In the genomic region with DNA sequence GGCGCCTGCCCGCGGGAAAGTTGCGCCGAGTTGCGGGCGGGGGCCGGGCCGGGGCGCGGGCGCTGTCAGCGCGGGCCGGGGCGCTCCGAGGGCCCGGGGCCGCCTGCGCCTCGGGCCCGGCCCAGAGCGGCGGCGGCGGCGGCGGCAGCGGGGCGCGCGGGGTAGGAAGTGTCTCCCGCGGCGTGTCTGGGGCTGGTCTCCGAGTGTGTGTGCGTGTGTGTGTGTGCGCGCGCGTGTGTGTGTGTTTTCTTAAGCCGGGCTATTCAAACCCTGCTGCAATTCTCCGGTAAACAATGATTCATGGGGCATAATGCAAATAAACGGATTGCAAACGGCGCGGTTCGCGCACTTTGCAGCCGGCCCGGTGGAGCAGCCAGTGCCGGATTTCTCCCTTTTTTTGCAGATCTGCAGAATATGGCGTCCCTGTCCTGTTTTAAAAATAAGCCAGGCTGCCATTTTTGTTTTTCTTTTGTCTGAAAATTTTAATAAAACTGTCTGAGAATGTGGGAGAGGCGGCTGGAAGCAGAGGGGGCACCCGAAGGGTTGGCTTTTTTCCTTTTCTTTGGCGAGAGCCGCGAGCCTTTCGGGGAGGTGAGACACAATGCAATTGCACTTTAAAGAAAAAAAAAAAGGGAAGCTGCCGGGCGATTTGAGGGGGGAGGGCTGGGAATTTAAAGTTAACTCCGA, we compare ENCODE assay signal across 8 cellular contexts. TPM values are rescaled to one million over a fixed set of nuclear protein-coding genes. Genes with fewer than 3 reads are reported as not detected.
DNase-seq lines count a peak whose midpoint lies in the region; ATAC-seq and TF ChIP-seq lines count a peak whose summit lies in the region.

No MANE protein-coding gene starts in this region.

- no peaks in the 10 kb centered on the region for H3K9me3 ChIP-seq in MM.1S (replicated peaks; ENCODE audit: insufficient read depth, low read length)

- H3F3A ChIP-seq in MM.1S (ENCODE audit: insufficient read depth, low read length) = no peaks in the 10 kb centered on the region

- no peaks in the 10 kb centered on the region for H3K79me2 ChIP-seq in MM.1S (ENCODE audit: low read length)

- peak overlapping the region; percentile 53 for H3K4me3 ChIP-seq in MM.1S (ENCODE audit: low read length)

- peak overlapping the region; percentile 58 for H3K4me2 ChIP-seq in MM.1S (ENCODE audit: low read depth, low read length)

- H3K4me1 Mint-ChIP-seq in progenitor cell of endocrine pancreas (ENCODE audit: low read depth) = peaks cover 27% of the 10 kb centered on the region

- H2AFZ ChIP-seq in MM.1S (ENCODE audit: low read length) = peak overlapping the region; percentile 42

- H3K27me3 ChIP-seq in MM.1S (replicated peaks; ENCODE audit: insufficient read depth, low read length) = no peaks in the 10 kb centered on the region

- H4K20me1 ChIP-seq in MM.1S (ENCODE audit: insufficient read depth, low read length) = no peaks in the 10 kb centered on the region

- no peaks in the 10 kb centered on the region for H3K9me3 Mint-ChIP-seq in progenitor cell of endocrine pancreas (ENCODE audit: low read depth)

- no peaks in the 10 kb centered on the region for H3K36me3 ChIP-seq in MM.1S (replicated peaks; ENCODE audit: insufficient read depth, low read length)

- H3K27me3 Mint-ChIP-seq in progenitor cell of endocrine pancreas = peaks cover 4% of the 10 kb centered on the region

- no peaks in the 10 kb centered on the region for H3K4me1 ChIP-seq in MM.1S (ENCODE audit: low read length)

- peak overlapping the region; percentile 38; the same call in 1 of the 2 replicates for H3K9ac ChIP-seq in MM.1S (ENCODE audit: low read length)

- H3K36me3 Mint-ChIP-seq in progenitor cell of endocrine pancreas (ENCODE audit: insufficient read depth) = peaks cover 3% of the 10 kb centered on the region

- TF ChIP-seq CTCF in MM.1S (IDR thresholded peaks at IDR 0.05; ENCODE audit: low read length) (no peak), progenitor cell of endocrine pancreas (IDR thresholded peaks at IDR 0.05; ENCODE audit: unreplicated experiment) (no peak)

- H3K27ac ChIP-seq in MM.1S (ENCODE audit: low read length) = no peak overlapping the region; the same call in 1 of the 2 replicates
- H3K27ac ChIP-seq in angular gyrus (ENCODE audit: low read depth, low read length) = peak overlapping the region; percentile 50

- H3K4me3 Mint-ChIP-seq in progenitor cell of endocrine pancreas (ENCODE audit: low read depth) = peak overlapping the region; percentile 99

- ATAC-seq in GM19351 (IDR thresholded peaks at IDR 0.05; ENCODE audit: unreplicated experiment) = peak; percentile 45
- peak; percentile 46 for ATAC-seq in left ventricle myocardium superior
- ATAC-seq in HG03196 (IDR thresholded peaks at IDR 0.05; ENCODE audit: unreplicated experiment) = no peak

- no peaks in the 10 kb centered on the region for H3K9me2 ChIP-seq in MM.1S (replicated peaks; ENCODE audit: insufficient read depth, low read length)

- peak overlapping the region; percentile 100 for H3K27ac Mint-ChIP-seq in progenitor cell of endocrine pancreas

- intact Hi-C loops in left ventricle myocardium superior (cut with micrococcal nuclease) = no loop called here

- DNase-seq in AML-193 (lab: John Stamatoyannopoulos, UW) (peak; percentile 23 to 35), MM.1S (peak; percentile 48), T-helper 1 cell (peak in 4 of 5 donors; percentile 30 to 63 (median 35)), left ventricle myocardium superior (peak; percentile 78), progenitor cell of endocrine pancreas (ENCODE audit: low spot score, unreplicated experiment) (peak; percentile 21)

RNA-seq across cellular contexts. Expression of a gene that starts 0.6 kb away (rescaled TPM):
- total RNA-seq in left ventricle myocardium superior (37.8 TPM), progenitor cell of endocrine pancreas (72.0 and 79.3 TPM in 2 replicates)

Comparison
In these comparisons a context has a peak if more than half of its experiments do, and no peak if none do; other contexts are left out.
1. DNase-seq: peak in every context shown above with its lines; median percentile 78 in left ventricle myocardium superior; 48 in MM.1S; 35 in T-helper 1 cell; 29 in AML-193; 21 in progenitor cell of endocrine pancreas.